1 cellular context compared by ENCODE assay signal in genomic region chr17:40301315-40301714, GRCh38.
TF ChIP-seq lines count a peak whose summit lies in the region.

No MANE protein-coding gene starts in this region.

TF ChIP-seq in SK-N-SH treated with all-trans-retinoic acid at 6 μM for 48 hours, 23 proteins besides CTCF, POLR2A, EP300 and RAD21 (continued from another document):
- TF ChIP-seq CSRNP3 (CRISPR knock-in tag; IDR thresholded peaks at IDR 0.05) (no peak), PATZ1 (CRISPR knock-in tag; IDR thresholded peaks at IDR 0.05; ENCODE audit: borderline replicate concordance) (no peak), GLIS3 (CRISPR knock-in tag; IDR thresholded peaks at IDR 0.05) (no peak), TOX (CRISPR knock-in tag; IDR thresholded peaks at IDR 0.05; ENCODE audit: borderline replicate concordance) (no peak), TCF4 (CRISPR knock-in tag; IDR thresholded peaks at IDR 0.05; ENCODE audit: borderline replicate concordance) (no peak), POU6F1 (CRISPR knock-in tag; IDR thresholded peaks at IDR 0.05; ENCODE audit: borderline replicate concordance, low read depth) (no peak), ZNF8 (CRISPR knock-in tag; IDR thresholded peaks at IDR 0.05) (no peak), BACH2 (CRISPR knock-in tag; IDR thresholded peaks at IDR 0.05; ENCODE audit: borderline replicate concordance) (no peak), CREB5 (CRISPR knock-in tag; IDR thresholded peaks at IDR 0.05; ENCODE audit: low read depth) (no peak), ZFP30 (CRISPR knock-in tag; IDR thresholded peaks at IDR 0.05) (no peak), ZC3H10 (CRISPR knock-in tag; IDR thresholded peaks at IDR 0.05) (no peak)
